Comparison of ENCODE assay signal across 8 cellular contexts in genomic region chr6:79421707-79422484, GRCh38.
DNase-seq lines count a peak whose midpoint lies in the region; ATAC-seq and TF ChIP-seq lines count a peak whose summit lies in the region.

No MANE protein-coding gene starts in this region.

- no peaks in the 10 kb centered on the region for H3K79me2 ChIP-seq in GM23338 (replicated peaks; ENCODE audit: insufficient read depth)

- no peak overlapping the region for H3K27ac ChIP-seq in esophagus muscularis mucosa (replicated peaks in 1 of 4)
- no peak overlapping the region for H3K27ac ChIP-seq in GM23338 (ENCODE audit: low read depth)

- H3K36me3 ChIP-seq in esophagus muscularis mucosa = no peaks in the 10 kb centered on the region
- H3K36me3 ChIP-seq in GM23338 (ENCODE audit: insufficient read depth) = no peaks in the 10 kb centered on the region

- TF ChIP-seq CTCF in epithelial cell of esophagus (IDR thresholded peaks at IDR 0.05; ENCODE audit: insufficient read depth, low read depth, low read length, missing control alignments) = no peak
- no peak for TF ChIP-seq CTCF in esophagus muscularis mucosa (IDR thresholded peaks at IDR 0.05)
- TF ChIP-seq CTCF in GM23338 (conservative IDR thresholded peaks at IDR 0.05; ENCODE audit: low read depth in 2 of 2) = no peak

- no peaks in the 10 kb centered on the region for H3K27me3 ChIP-seq in esophagus muscularis mucosa
- no peaks in the 10 kb centered on the region for H3K27me3 ChIP-seq in GM23338 (ENCODE audit: insufficient read depth)

- H3K4me3 Mint-ChIP-seq in GM23338 = no peak overlapping the region

- H3K4me1 Mint-ChIP-seq in GM23338 = no peaks in the 10 kb centered on the region; the same call in 1 of the 3 replicates

- no peak overlapping the region for H3K27ac Mint-ChIP-seq in GM23338

- no peaks in the 10 kb centered on the region for H4K20me1 ChIP-seq in GM23338 (replicated peaks; ENCODE audit: insufficient read depth)

- no peak overlapping the region for H2AFZ ChIP-seq in GM23338

- H3K27me3 Mint-ChIP-seq in GM23338 (ENCODE audit: insufficient read depth, low read depth, poor library complexity) = no peaks in the 10 kb centered on the region

- no peaks in the 10 kb centered on the region for H3K9me3 ChIP-seq in esophagus muscularis mucosa

- intact Hi-C loops in esophagus muscularis mucosa (cut with DNase I) = no loop called here

- H3K36me3 Mint-ChIP-seq in GM23338 (ENCODE audit: low read depth) = no peaks in the 10 kb centered on the region

- no peak overlapping the region for H3K4me3 ChIP-seq in epithelial cell of esophagus (ENCODE audit: low read length)
- H3K4me3 ChIP-seq in skeletal muscle cell (ENCODE audit: low read depth, low read length) = no peak overlapping the region
- no peak overlapping the region for H3K4me3 ChIP-seq in esophagus muscularis mucosa
- no peak overlapping the region for H3K4me3 ChIP-seq in GM23338

- H3K4me2 ChIP-seq in GM23338 = no peak overlapping the region

- no peaks in the 10 kb centered on the region; the same call in 1 of the 2 replicates for H3K9me2 ChIP-seq in GM23338 (ENCODE audit: insufficient read depth)

- H3K9me3 Mint-ChIP-seq in GM23338 = no peaks in the 10 kb centered on the region

- peak; percentile 91 for DNase-seq in NCI-H345 (lab: John Stamatoyannopoulos, UW)
- peak; percentile 92 for DNase-seq in epithelial cell of esophagus (ENCODE audit: low read depth)
- DNase-seq in skeletal muscle cell (ENCODE audit: low read depth) = peak; percentile 90
- no peak for DNase-seq in esophagus muscularis mucosa (ENCODE audit: extremely low spot score)
- no peak for DNase-seq in GM23338 (ENCODE audit: low spot score)
- no peak for DNase-seq in activated gamma-delta T cell (lab: John Stamatoyannopoulos, UW)

- ATAC-seq in GM18858 (IDR thresholded peaks at IDR 0.05; ENCODE audit: unreplicated experiment) (peak; percentile 88), HG03064 (IDR thresholded peaks at IDR 0.05; ENCODE audit: low read depth, unreplicated experiment) (peak; percentile 75), GM23338 (no peak)

- 22% methylated on average over 5 of the region's 5 CpGs for WGBS in esophagus muscularis mucosa

- no peak for TF ChIP-seq EP300 in esophagus muscularis mucosa (IDR thresholded peaks at IDR 0.05)

- H3K4me1 ChIP-seq in esophagus muscularis mucosa (peaks cover 3 to 16% (median 11%) of the 10 kb centered on the region in 4 donors), GM23338 (ENCODE audit: insufficient read depth) (no peaks in the 10 kb centered on the region)

- no peaks in the 10 kb centered on the region for H3F3A ChIP-seq in GM23338 (replicated peaks; ENCODE audit: low read depth)

- TF ChIP-seq POLR2A in esophagus muscularis mucosa (IDR thresholded peaks at IDR 0.05; ENCODE audit: low read depth) = no peak

TF ChIP-seq in GM23338, 12 proteins besides CTCF, POLR2A, EP300 and RAD21 (continues in another document):
- no peak for TF ChIP-seq NANOG (IDR thresholded peaks at IDR 0.05; ENCODE audit: borderline replicate concordance)
- TF ChIP-seq CREB1 (CRISPR knock-in tag; IDR thresholded peaks at IDR 0.05; ENCODE audit: low read depth) = no peak
- no peak for TF ChIP-seq ZNF114 (CRISPR knock-in tag; IDR thresholded peaks at IDR 0.05)
- TF ChIP-seq JUNB (IDR thresholded peaks at IDR 0.05; ENCODE audit: unreplicated experiment) = no peak
- no peak for TF ChIP-seq POLR2AphosphoS5 (IDR thresholded peaks at IDR 0.05; ENCODE audit: low read depth)
- no peak for TF ChIP-seq EZH2phosphoT487 (IDR thresholded peaks at IDR 0.05; ENCODE audit: unreplicated experiment)
- no peak for TF ChIP-seq ZNF331 (CRISPR knock-in tag; IDR thresholded peaks at IDR 0.05; ENCODE audit: low read depth)
- TF ChIP-seq ETS1 (IDR thresholded peaks at IDR 0.05) = no peak
- TF ChIP-seq REST (IDR thresholded peaks at IDR 0.05; ENCODE audit: unreplicated experiment) = no peak
- TF ChIP-seq STAT1 (IDR thresholded peaks at IDR 0.05; ENCODE audit: unreplicated experiment) = no peak
- no peak for TF ChIP-seq EZH2 (IDR thresholded peaks at IDR 0.05; ENCODE audit: low read depth, unreplicated experiment)

Comparison
In these comparisons a context has a peak if more than half of its experiments do, and no peak if none do; other contexts are left out.
1. DNase-seq: peak in NCI-H345 (single experiment), epithelial cell of esophagus (single experiment) and skeletal muscle cell (single experiment); none in esophagus muscularis mucosa (single experiment), GM23338 (single experiment) and activated gamma-delta T cell (single experiment).